ENCODE assay signal across 16 cellular contexts in the genomic region with DNA sequence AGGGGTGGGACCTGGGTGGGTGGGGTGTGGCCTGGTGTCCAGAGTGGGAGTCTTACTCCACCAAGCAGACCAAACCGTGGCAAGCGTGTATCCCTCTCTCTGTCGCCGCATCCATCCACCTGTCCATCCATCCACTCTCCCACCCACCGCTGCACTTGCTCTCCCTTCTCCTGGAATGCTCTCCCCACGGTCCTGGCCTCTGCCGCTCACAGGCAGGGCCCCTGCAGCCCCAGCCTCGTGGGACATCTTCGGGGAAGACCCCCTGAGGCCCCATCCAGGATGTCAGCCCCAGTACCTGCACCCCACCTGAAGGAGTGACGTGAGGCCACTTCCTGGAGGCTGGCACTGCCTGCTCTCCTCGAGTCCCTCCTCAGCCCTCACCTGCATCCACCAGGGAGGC.
DNase-seq lines count a peak whose midpoint lies in the region; ATAC-seq and TF ChIP-seq lines count a peak whose summit lies in the region.
"Had no signal": no experiment of that assay in that cellular context is flagged by ENCODE, and none has a peak within 500 bp of the region (broad histone marks: within the 10 kb centered on the region; RNA-seq: fewer than 3 reads in every experiment).

No MANE protein-coding gene starts in this region.

- no peaks in the 10 kb centered on the region for H3K36me3 Mint-ChIP-seq in glutamatergic neuron (ENCODE audit: unreplicated experiment)
- H3K36me3 Mint-ChIP-seq: activated naive CD4-positive, alpha-beta T cell treated with anti-CD3 and anti-CD28 coated beads, Interleukin-2, amount 50 U/mL, for 72 hours had no signal

- no peaks in the 10 kb centered on the region for H3K36me3 ChIP-seq in heart right ventricle
- H3K36me3 ChIP-seq in neuronal stem cell (replicated peaks in 1 of 2; ENCODE audit: control insufficient read depth in 2 of 2, insufficient read depth in 2 of 2, low read length in 2 of 2), result no peaks in the 10 kb centered on the region
- no peaks in the 10 kb centered on the region for H3K36me3 ChIP-seq in Karpas-422 (ENCODE audit: insufficient read depth, low read length)
- H3K36me3 ChIP-seq: brain microvascular endothelial cell, thoracic aorta had no signal

- peak overlapping the region; percentile 82 for H2AK5ac ChIP-seq in neuronal stem cell (ENCODE audit: low read depth, low read length)

- H3K4me1 ChIP-seq in heart right ventricle (peaks cover 0 to 11% (median 0%) of the 10 kb centered on the region in 9 donors), neuronal stem cell (ENCODE audit: control insufficient read depth in 2 of 2, insufficient read depth in 1 of 2, low read depth in 1 of 2, low read length in 2 of 2) (peaks cover 8 to 31% of the 10 kb centered on the region in 2 donors), Karpas-422 (ENCODE audit: low read length) (no peaks in the 10 kb centered on the region)

- H2BK120ac ChIP-seq in neuronal stem cell (ENCODE audit: low read depth, low read length), result no peak overlapping the region

- no peak overlapping the region for H4K8ac ChIP-seq in neuronal stem cell (ENCODE audit: low read depth, low read length)

- peak overlapping the region; percentile 38 for H3K4me3 Mint-ChIP-seq in glutamatergic neuron (ENCODE audit: unreplicated experiment)

- no peak overlapping the region for H2BK5ac ChIP-seq in neuronal stem cell (ENCODE audit: low read length)

- no peaks in the 10 kb centered on the region for H3K9me2 ChIP-seq in Karpas-422 (replicated peaks; ENCODE audit: insufficient read depth, low read length)
- H3K9me2 ChIP-seq: SK-N-SH had no signal

- 0 out of 2 replicates have a peak, but pooled peaks cover 3% of the 10 kb centered on the region for H4K20me1 ChIP-seq in Karpas-422 (ENCODE audit: insufficient read depth, low read depth, low read length)

- H3K9ac ChIP-seq in neuronal stem cell (ENCODE audit: low read depth, low read length, poor library complexity) (no peak overlapping the region), Karpas-422 (ENCODE audit: low read length) (no peak overlapping the region)
- H3K9ac ChIP-seq: SK-N-SH had no signal

- H3K27ac Mint-ChIP-seq in glutamatergic neuron (ENCODE audit: unreplicated experiment), result no peak overlapping the region
- H3K27ac Mint-ChIP-seq: activated naive CD4-positive, alpha-beta T cell treated with anti-CD3 and anti-CD28 coated beads, Interleukin-2, amount 50 U/mL, for 72 hours had no signal

- peak overlapping the region; percentile 37 for H2BK15ac ChIP-seq in neuronal stem cell (ENCODE audit: low read length)

- peaks cover 35% of the 10 kb centered on the region for H3K4me1 Mint-ChIP-seq in glutamatergic neuron (ENCODE audit: low read depth, unreplicated experiment)

- intact Hi-C loops in cardiac septum (cut with DNase I), result loop anchor here (5.0 kb wide), 1 partner anchor 134 kb away; no protein-coding TSS in a partner anchor
- intact Hi-C loops in heart right ventricle (cut with DNase I), result loop anchor here in 8 of 10 donors (2.0 to 10.0 kb wide), 7 partner anchors 51 to 187 kb away; no protein-coding TSS in a partner anchor

- no peak overlapping the region for H3K4ac ChIP-seq in neuronal stem cell (ENCODE audit: low read length)

- H3K4me3 ChIP-seq in heart right ventricle (no peak overlapping the region), neuronal stem cell (ENCODE audit: low read length in 2 of 2) (no peak overlapping the region), Karpas-422 (ENCODE audit: low read length) (no peak overlapping the region)
- H3K4me3 ChIP-seq: thoracic aorta had no signal

- TF ChIP-seq CTCF in heart right ventricle (IDR thresholded peaks at IDR 0.05) (no peak), glutamatergic neuron (IDR thresholded peaks at IDR 0.05; ENCODE audit: partially characterized antibody, unreplicated experiment) (no peak)

- H3K79me1 ChIP-seq in neuronal stem cell (ENCODE audit: low read depth, low read length), result no peaks in the 10 kb centered on the region

- ATAC-seq in heart right ventricle, result no peak
- ATAC-seq: activated naive CD4-positive, alpha-beta T cell treated with anti-CD3 and anti-CD28 coated beads, Interleukin-2, amount 50 U/mL, for 72 hours had no signal

- no peak overlapping the region for H3K4me2 ChIP-seq in neuronal stem cell (ENCODE audit: insufficient read depth, low read length, poor library complexity, severe bottlenecking)
- no peak overlapping the region for H3K4me2 ChIP-seq in Karpas-422 (ENCODE audit: low read depth, low read length, poor library complexity, severe bottlenecking)
- H3K4me2 ChIP-seq: SK-N-SH had no signal

- H3K9me3 ChIP-seq in heart right ventricle (no peaks in the 10 kb centered on the region), neuronal stem cell (replicated peaks in 1 of 2; ENCODE audit: control insufficient read depth in 2 of 2, insufficient read depth in 1 of 2, low read depth in 1 of 2, low read length in 2 of 2) (no peaks in the 10 kb centered on the region), Karpas-422 (ENCODE audit: low read length) (no peaks in the 10 kb centered on the region)
- H3K9me3 ChIP-seq: SK-N-SH, thoracic aorta had no signal

- H3K18ac ChIP-seq in neuronal stem cell (ENCODE audit: low read length), result no peak overlapping the region

- peaks cover 7% of the 10 kb centered on the region for H3K27me3 Mint-ChIP-seq in glutamatergic neuron (ENCODE audit: unreplicated experiment)

- DNase-seq in cardiac septum (ENCODE audit: low spot score) (peak; percentile 55), heart right ventricle (no peak), glutamatergic neuron (peak; percentile 15), neuronal stem cell (ENCODE audit: low spot score) (no peak), ureter (ENCODE audit: low spot score) (no peak), Karpas-422 (no peak)
- DNase-seq in effector CD4-positive, alpha-beta T cell, result no peak
- DNase-seq: brain microvascular endothelial cell; NCI-H2081 treated with DMSO at 0.1 percent for 48 hours; NK-92 treated with Interleukin-12 subunit alpha and Interleukin-12 subunit beta, amount 100 ng/mL, for 24 hours; retina; stimulated activated CD4-positive, alpha-beta T cell treated with anti-CD3 and anti-CD28 coated beads, Interleukin-15, amount 100 ng/mL, for 24 hours; T-helper 9 cell had no signal

- H2AFZ ChIP-seq in neuronal stem cell (ENCODE audit: low read length) (no peak overlapping the region), Karpas-422 (ENCODE audit: low read length) (no peak overlapping the region)

- 89 to 90% methylated on average over 11 of the region's 11 CpGs for WGBS in heart right ventricle, 2 donors
- WGBS in neuronal stem cell (ENCODE audit: extremely low coverage in 2 of 2, insufficient read length in 2 of 2, insufficient replicate concordance in 1 of 2), 2 donors, result no CpG with 5 or more reads among the region's 11 CpGs

- H3K27me3 ChIP-seq in heart right ventricle (no peaks in the 10 kb centered on the region), neuronal stem cell (ENCODE audit: control insufficient read depth in 3 of 3, insufficient read depth in 3 of 3, low read depth in 1 of 3, low read length in 3 of 3) (peaks cover 0 to 9% (median 0%) of the 10 kb centered on the region in 3 experiments), Karpas-422 (ENCODE audit: low read length) (no peaks in the 10 kb centered on the region)
- H3K27me3 ChIP-seq: brain microvascular endothelial cell had no signal

- H3K14ac ChIP-seq in neuronal stem cell (ENCODE audit: low read length), result no peak overlapping the region

- peaks cover 10% of the 10 kb centered on the region for H3K9me3 Mint-ChIP-seq in glutamatergic neuron (ENCODE audit: unreplicated experiment)
- H3K9me3 Mint-ChIP-seq: activated naive CD4-positive, alpha-beta T cell treated with anti-CD3 and anti-CD28 coated beads, Interleukin-2, amount 50 U/mL, for 72 hours had no signal

- H4K91ac ChIP-seq in neuronal stem cell (ENCODE audit: low read depth, low read length, poor library complexity), result no peak overlapping the region

- no peak overlapping the region for H3K23ac ChIP-seq in neuronal stem cell (ENCODE audit: low read depth, low read length, poor library complexity)

- no peak overlapping the region for H3K27ac ChIP-seq in heart right ventricle
- no peak overlapping the region for H3K27ac ChIP-seq in neuronal stem cell (replicated peaks; ENCODE audit: low read length)
- no peak overlapping the region for H3K27ac ChIP-seq in Karpas-422 (ENCODE audit: low read length)
- H3K27ac ChIP-seq: brain microvascular endothelial cell, thoracic aorta had no signal

- no peaks in the 10 kb centered on the region for H3K79me2 ChIP-seq in Karpas-422 (ENCODE audit: low read length)

- no peak overlapping the region for H2BK12ac ChIP-seq in neuronal stem cell (ENCODE audit: low read length)

Comparison
In these comparisons a context has a peak if more than half of its experiments do, and no peak if none do; other contexts are left out.
1. DNase-seq: peak in cardiac septum (single experiment) and glutamatergic neuron (single experiment); none in heart right ventricle (0 of 2), neuronal stem cell (single experiment), ureter (single experiment), Karpas-422 (single experiment) and effector CD4-positive, alpha-beta T cell (single experiment).